Comparison of ENCODE assay signal across 28 cellular contexts in genomic region chr12:101713930-101714329, GRCh38. TPM values are rescaled to one million over a fixed set of nuclear protein-coding genes. Genes with fewer than 3 reads are reported as not detected.
A peak's percentile ranks its signal among the peaks of the same experiment; 100 is the strongest.
DNase-seq lines count a peak whose midpoint lies in the region; ATAC-seq and TF ChIP-seq lines count a peak whose summit lies in the region.
"Had no signal": no experiment of that assay in that cellular context is flagged by ENCODE, and none has a peak within 500 bp of the region (broad histone marks: within the 10 kb centered on the region; RNA-seq: fewer than 3 reads in every experiment).

No MANE protein-coding gene starts in this region.

- H3K4me1 ChIP-seq in right atrium auricular region: peaks cover 0 to 13% of the 10 kb centered on the region in 2 donors
- H3K4me1 ChIP-seq in parathyroid adenoma: peaks cover 9% of the 10 kb centered on the region

- DNase-seq in right atrium auricular region (ENCODE audit: low spot score) (no peak), Right ventricle myocardium superior (no peak), left colon (no peak), cerebellum (ENCODE audit: low spot score) (no peak), SHP77 treated with DMSO at 0.1 percent for 48 hours (lab: John Stamatoyannopoulos, UW) (no peak), GM10266 (ENCODE audit: extremely low spot score) (no peak)
- DNase-seq in NK-92 treated with Interleukin-12 subunit alpha and Interleukin-12 subunit beta, amount 100 ng/mL, for 24 hours (lab: John Stamatoyannopoulos, UW): no peak
- DNase-seq: ACHN; activated CD4-positive, alpha-beta T cell treated with anti-CD3 and anti-CD28 coated beads, Interleukin-2, amount 50 U/mL, for 48 hours; activated naive CD4-positive, alpha-beta T cell; activated naive CD8-positive, alpha-beta T cell treated with anti-CD3 and anti-CD28 coated beads, Interleukin-2, amount 50 U/mL, for 24 hours; activated T-cell treated with anti-CD3 and anti-CD28 coated beads, Interleukin-2, amount 50 U/mL, for 72 hours; CD8-positive, alpha-beta T cell; cerebellar nuclear complex; left cardiac atrium; mesendoderm; NCI-H1092; NCI-H1694 treated with DMSO at 0.1 percent for 48 hours; NCI-H82; psoas muscle; RPMI8226 had no signal

- H3K4me3 ChIP-seq in right atrium auricular region (no peak overlapping the region), parathyroid adenoma (ENCODE audit: low read depth, low read length) (peak overlapping the region; percentile 23)
- H3K4me3 ChIP-seq: GM23338, SK-N-MC had no signal

- TF ChIP-seq CTCF in right atrium auricular region (IDR thresholded peaks at IDR 0.05) (no peak), parathyroid adenoma (IDR thresholded peaks at IDR 0.05) (no peak), GM10266 (IDR thresholded peaks at IDR 0.05; ENCODE audit: control insufficient read depth, insufficient read depth, low read depth, missing control alignments) (no peak)

- H3K9me3 ChIP-seq in right atrium auricular region (no peaks in the 10 kb centered on the region), parathyroid adenoma (ENCODE audit: control insufficient read depth, low read length) (no peaks in the 10 kb centered on the region)
- H3K9me3 ChIP-seq: psoas muscle had no signal

- H2AFZ ChIP-seq in parathyroid adenoma: no peak overlapping the region
- H2AFZ ChIP-seq: GM23338 had no signal

- H3K9ac ChIP-seq in parathyroid adenoma: no peak overlapping the region

- ATAC-seq in Right ventricle myocardium superior (ENCODE audit: poor library complexity): no peak
- peak; percentile 44 for ATAC-seq in left colon
- ATAC-seq: activated CD4-positive, CD25-positive, alpha-beta regulatory T cell treated with anti-CD3 and anti-CD28 coated beads, Interleukin-2, amount 50 U/mL, for 24 hours; activated naive CD8-positive, alpha-beta T cell treated with anti-CD3 and anti-CD28 coated beads, Interleukin-2, amount 50 U/mL, for 24 hours; activated T-cell treated with anti-CD3 and anti-CD28 coated beads, Interleukin-2, amount 50 U/mL, for 72 hours; CD8-positive, alpha-beta T cell; GM23338; stimulated activated effector memory CD8-positive, alpha-beta T cell treated with anti-CD3 and anti-CD28 coated beads, Interleukin-12 subunit alpha, Interleukin-12 subunit beta, amount 100 ng/mL, for 72 hours had no signal

- H3K79me2 ChIP-seq in parathyroid adenoma: peaks cover 24% of the 10 kb centered on the region

- peak overlapping the region; percentile 29 for H3K4me2 ChIP-seq in parathyroid adenoma (ENCODE audit: low read length)
- H3K4me2 ChIP-seq: GM23338 had no signal

- H3K36me3 ChIP-seq in right atrium auricular region (peaks cover 3% of the 10 kb centered on the region), parathyroid adenoma (ENCODE audit: control insufficient read depth, insufficient read depth, low read length) (no peaks in the 10 kb centered on the region)

- peak overlapping the region; percentile 70 to 73 for H3K27ac ChIP-seq in right atrium auricular region
- H3K27ac ChIP-seq in parathyroid adenoma: no peak overlapping the region
- H3K27ac ChIP-seq: SK-N-MC had no signal

- H3K27me3 ChIP-seq in right atrium auricular region (no peaks in the 10 kb centered on the region), parathyroid adenoma (ENCODE audit: control insufficient read depth, insufficient read depth, low read length) (no peaks in the 10 kb centered on the region)

- intact Hi-C loops in Right ventricle myocardium superior (cut with DNase I): no loop called here
- intact Hi-C loops in left colon (cut with DNase I, micrococcal nuclease): no loop called here

RNA-seq across cellular contexts. Expression of gene CHPT1, which starts 16.5 kb away (rescaled TPM):
- total RNA-seq in right atrium auricular region: 100 to 1,000 TPM in 1 of 2 donors, 10 to 100 TPM in 1; 97.9 to 137 TPM
- total RNA-seq in Right ventricle myocardium superior: 139 TPM
- total RNA-seq in left colon: 100 to 1,000 TPM in 1 of 2 donors, 10 to 100 TPM in 1; 92.5 to 104 TPM
- total RNA-seq in cerebellum: 27.0 TPM

RNA-seq across cellular contexts. Expression of gene SYCP3, which starts 25.3 kb away (rescaled TPM):
- total RNA-seq in right atrium auricular region: not detected
- total RNA-seq in Right ventricle myocardium superior: not detected
- under 1 TPM; 0.15 to 0.20 TPM for total RNA-seq in left colon
- total RNA-seq in cerebellum: 1.3 TPM
- total RNA-seq: HT-29, left cardiac atrium, NCI-H460 had no signal
